Comparison of ENCODE assay signal across 14 cellular contexts in the genomic region with DNA sequence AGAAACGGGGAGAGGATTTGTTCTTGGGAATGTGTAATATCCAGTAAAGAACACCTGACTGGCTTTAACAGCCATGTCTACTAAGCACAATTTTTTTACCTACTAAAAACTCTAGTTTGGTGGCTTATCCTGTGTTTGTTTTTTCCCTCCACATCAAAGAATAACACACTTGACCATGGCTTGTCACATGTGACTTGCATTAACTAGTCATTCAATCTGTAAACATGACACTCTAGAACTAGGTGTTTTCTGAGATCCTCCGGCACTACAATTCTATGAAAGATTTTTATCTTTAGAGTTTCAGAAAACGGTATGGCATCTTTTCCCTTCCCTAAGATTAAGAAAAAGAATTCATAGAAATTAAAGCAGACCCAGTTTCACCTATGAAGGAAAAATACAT.
"Had no signal": no experiment of that assay in that cellular context is flagged by ENCODE, and none has a peak within 500 bp of the region (broad histone marks: within the 10 kb centered on the region; RNA-seq: fewer than 3 reads in every experiment).

No MANE protein-coding gene starts in this region.

- DNase-seq: activated B cell treated with CpG ODN at 0.5 μM for 24 hours; activated CD4-positive, alpha-beta T cell treated with anti-CD3 and anti-CD28 coated beads, Interleukin-2, amount 10 ng/mL, durations not matched to agents 24 days and 14 days; activated CD8-positive, alpha-beta memory T cell treated with anti-CD3 and anti-CD28 coated beads for 24 hours; activated naive CD4-positive, alpha-beta T cell treated with anti-CD3 and anti-CD28 coated beads, Interleukin-2, amount 50 U/mL, for 16 hours; effector memory CD4-positive, alpha-beta T cell; erythroblast; hippocampal formation; left cardiac atrium; mucosa of descending colon; nephron progenitor cell had no signal

- H3K36me3 ChIP-seq: tibial nerve had no signal

- H3K4me3 ChIP-seq: lung, mucosa of descending colon, skin epidermis, tibial nerve had no signal

- H3K9me3 ChIP-seq: mucosa of descending colon, tibial nerve had no signal

- H3K27ac ChIP-seq: tibial nerve had no signal

- H3K27me3 ChIP-seq: tibial nerve had no signal

- ATAC-seq: left cardiac atrium; mucosa of descending colon; stimulated activated effector memory CD8-positive, alpha-beta T cell treated with anti-CD3 and anti-CD28 coated beads, Interleukin-12 subunit alpha, Interleukin-12 subunit beta, amount 100 ng/mL, for 72 hours had no signal
